In genomic region chr12:67426067-67426466, GRCh38 we compare ENCODE assay signal across 9 cellular contexts.
DNase-seq lines count a peak whose midpoint lies in the region; ATAC-seq and TF ChIP-seq lines count a peak whose summit lies in the region.
"Had no signal": no experiment of that assay in that cellular context is flagged by ENCODE, and none has a peak within 500 bp of the region (broad histone marks: within the 10 kb centered on the region; RNA-seq: fewer than 3 reads in every experiment).

No MANE protein-coding gene starts in this region.

- TF ChIP-seq CTCF in astrocyte of the spinal cord (IDR thresholded peaks at IDR 0.05; ENCODE audit: low read depth, low read length) = no peak

- peak; percentile 20 for DNase-seq in DMS 273 treated with DMSO at 0.1 percent for 48 hours (lab: John Stamatoyannopoulos, UW)
- peak; percentile 74 for DNase-seq in NCI-H1436 (lab: John Stamatoyannopoulos, UW)
- peak; percentile 93 for DNase-seq in astrocyte of the spinal cord (ENCODE audit: low read depth, low spot score)
- DNase-seq in activated CD8-positive, alpha-beta memory T cell treated with anti-CD3 and anti-CD28 coated beads, Interleukin-2, amount 50 U/mL, for 4 hours = no peak
- DNase-seq in amniotic stem cell (lab: John Stamatoyannopoulos, UW) = no peak
- no peak for DNase-seq in ureter (ENCODE audit: low spot score)
- DNase-seq: activated naive CD4-positive, alpha-beta T cell treated with anti-CD3 and anti-CD28 coated beads for 36 hours had no signal

- in situ Hi-C loops in astrocyte of the spinal cord (cut with HindIII; ENCODE audit: low sequenced_read_pairs) = no loop called here

- H3K9me3 ChIP-seq in mucosa of rectum (ENCODE audit: control insufficient read depth in 2 of 2, low read length in 2 of 2) = no peaks in the 10 kb centered on the region

- H3K4me3 ChIP-seq in astrocyte of the spinal cord (ENCODE audit: low read depth, low read length) (no peak overlapping the region), mucosa of rectum (ENCODE audit: low read length in 2 of 2) (no peak overlapping the region)

- no peak for ATAC-seq in HG03439 (IDR thresholded peaks at IDR 0.05; ENCODE audit: unreplicated experiment)

- peak overlapping the region in 1 of 2 donors; percentile 1 for H3K9ac ChIP-seq in mucosa of rectum (ENCODE audit: low read depth in 1 of 2, low read length in 2 of 2)

- no peaks in the 10 kb centered on the region for H3K36me3 ChIP-seq in mucosa of rectum (ENCODE audit: control insufficient read depth in 2 of 2, insufficient read depth in 2 of 2, low read length in 2 of 2)

- peak overlapping the region; percentile 72 to 85 for H3K27ac ChIP-seq in mucosa of rectum (ENCODE audit: low read depth in 2 of 2, low read length in 2 of 2)

- peaks cover 18 to 67% of the 10 kb centered on the region in 2 donors for H3K4me1 ChIP-seq in mucosa of rectum (ENCODE audit: control insufficient read depth in 2 of 2, insufficient read depth in 2 of 2, low read length in 2 of 2)

- H3K27me3 ChIP-seq in mucosa of rectum (ENCODE audit: control insufficient read depth in 2 of 2, insufficient read depth in 2 of 2, low read length in 2 of 2) = no peaks in the 10 kb centered on the region

Comparison
In these comparisons a context has a peak if more than half of its experiments do, and no peak if none do; other contexts are left out.
1. DNase-seq: peak in DMS 273 treated with DMSO at 0.1 percent for 48 hours (single experiment), NCI-H1436 (single experiment) and astrocyte of the spinal cord (single experiment); none in activated CD8-positive, alpha-beta memory T cell treated with anti-CD3 and anti-CD28 coated beads, Interleukin-2, amount 50 U/mL, for 4 hours (single experiment), amniotic stem cell (single experiment) and ureter (single experiment).